8 cellular contexts compared by ENCODE assay signal in the genomic region with DNA sequence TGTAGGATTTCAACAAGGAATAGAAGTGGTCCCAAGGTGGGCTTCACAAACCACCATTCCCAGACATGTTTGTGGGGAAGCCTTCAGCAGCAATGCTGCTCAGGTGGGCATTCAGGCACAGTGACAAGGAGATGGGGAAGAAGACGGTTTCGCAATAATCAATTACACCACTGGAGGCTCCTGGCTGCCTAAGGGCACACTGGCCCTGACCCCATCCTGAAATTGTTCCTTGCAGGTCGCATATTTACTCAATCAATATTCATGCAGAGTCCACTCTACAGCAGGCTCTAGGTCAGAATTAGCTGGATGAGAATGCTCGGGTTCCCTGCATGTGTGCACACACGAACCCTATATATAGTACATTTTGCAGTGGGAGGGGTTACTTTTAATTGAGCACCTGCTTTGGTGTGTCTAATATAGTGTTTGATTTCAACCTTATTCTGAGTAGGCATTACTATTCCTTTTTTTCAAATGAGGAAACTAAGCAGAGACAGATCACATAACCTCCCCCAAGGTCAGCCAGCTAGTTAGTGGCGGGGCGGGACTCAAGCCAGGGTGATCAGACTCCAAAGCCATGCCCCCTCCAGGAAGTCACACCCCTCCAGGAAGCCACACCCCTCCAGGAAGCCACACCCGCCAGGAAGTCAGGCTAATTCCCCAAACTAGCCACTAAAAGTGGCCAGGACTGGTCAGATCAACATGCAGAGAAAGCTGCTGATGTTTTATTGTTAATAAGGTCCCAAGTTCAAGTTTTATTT.
DNase-seq lines count a peak whose midpoint lies in the region; ATAC-seq and TF ChIP-seq lines count a peak whose summit lies in the region.

No MANE protein-coding gene starts in this region.

- no peak overlapping the region for H3K4me3 Mint-ChIP-seq in activated CD4-positive, alpha-beta memory T cell treated with anti-CD3 and anti-CD28 coated beads for 36 hours

- TF ChIP-seq CTCF in GM13976 (IDR thresholded peaks at IDR 0.05; ENCODE audit: borderline replicate concordance, control extremely low read depth, extremely low read depth, insufficient read depth, missing control alignments), result no peak
- TF ChIP-seq CTCF in MM.1S (IDR thresholded peaks at IDR 0.05; ENCODE audit: low read length), result no peak
- TF ChIP-seq CTCF in right atrium auricular region (IDR thresholded peaks at IDR 0.05), result no peak

- no peak overlapping the region for H3K4me3 ChIP-seq in MM.1S (ENCODE audit: low read length)
- no peak overlapping the region for H3K4me3 ChIP-seq in right atrium auricular region

- no peaks in the 10 kb centered on the region for H3K36me3 ChIP-seq in MM.1S (replicated peaks; ENCODE audit: insufficient read depth, low read length)
- H3K36me3 ChIP-seq in right atrium auricular region, result no peaks in the 10 kb centered on the region

- H3K9me3 ChIP-seq in MM.1S (replicated peaks; ENCODE audit: insufficient read depth, low read length) (no peaks in the 10 kb centered on the region), right atrium auricular region (no peaks in the 10 kb centered on the region)

- no peaks in the 10 kb centered on the region for H3K79me2 ChIP-seq in MM.1S (ENCODE audit: low read length)

- H3K9ac ChIP-seq in MM.1S (ENCODE audit: low read length), result no peak overlapping the region

- no peak overlapping the region for H3K27ac Mint-ChIP-seq in activated CD4-positive, alpha-beta memory T cell treated with anti-CD3 and anti-CD28 coated beads for 36 hours

- no peaks in the 10 kb centered on the region for H3F3A ChIP-seq in MM.1S (ENCODE audit: insufficient read depth, low read length)

- H3K27me3 ChIP-seq in MM.1S (replicated peaks; ENCODE audit: insufficient read depth, low read length) (no peaks in the 10 kb centered on the region), right atrium auricular region (no peaks in the 10 kb centered on the region)

- no peaks in the 10 kb centered on the region for H3K9me3 Mint-ChIP-seq in activated CD4-positive, alpha-beta memory T cell treated with anti-CD3 and anti-CD28 coated beads for 36 hours

- DNase-seq in GM13976 (ENCODE audit: low spot score), result peak; percentile 43
- DNase-seq in MM.1S, result peak; percentile 33
- DNase-seq in activated CD4-positive, alpha-beta memory T cell treated with anti-CD3 and anti-CD28 coated beads for 36 hours, result peak; percentile 61
- peak; percentile 80 for DNase-seq in right atrium auricular region (ENCODE audit: low spot score)
- peak; percentile 9 for DNase-seq in stimulated activated CD4-positive, alpha-beta T cell treated with anti-CD3 and anti-CD28 coated beads, Interleukin-4, amount 100 ng/mL, for 24 hours
- no peak for DNase-seq in globus pallidus (ENCODE audit: low spot score)
- no peak for DNase-seq in SK-N-DZ (ENCODE audit: low spot score)

- H3K4me2 ChIP-seq in MM.1S (ENCODE audit: low read depth, low read length), result no peak overlapping the region

- H3K36me3 Mint-ChIP-seq in activated CD4-positive, alpha-beta memory T cell treated with anti-CD3 and anti-CD28 coated beads for 36 hours, result peaks cover 2% of the 10 kb centered on the region

- in situ Hi-C loops in GM13976 (cut with MboI; ENCODE audit: low sequenced_read_pairs, unreplicated experiment), result no loop called here

- no peak overlapping the region for H2AFZ ChIP-seq in MM.1S (ENCODE audit: low read length)

- ATAC-seq in HG03196 (IDR thresholded peaks at IDR 0.05; ENCODE audit: unreplicated experiment), result no peak

- CTCF ChIA-PET in activated CD4-positive, alpha-beta memory T cell treated with anti-CD3 and anti-CD28 coated beads for 36 hours (lab: Charles Lee), result no interaction called here

- no peaks in the 10 kb centered on the region for H3K9me2 ChIP-seq in MM.1S (replicated peaks; ENCODE audit: insufficient read depth, low read length)

- H3K27me3 Mint-ChIP-seq in activated CD4-positive, alpha-beta memory T cell treated with anti-CD3 and anti-CD28 coated beads for 36 hours, result no peaks in the 10 kb centered on the region

- H3K4me1 ChIP-seq in MM.1S (ENCODE audit: low read length) (peaks cover 11% of the 10 kb centered on the region), right atrium auricular region (peaks cover 0 to 7% of the 10 kb centered on the region in 2 donors)

- POLR2A ChIA-PET in activated CD4-positive, alpha-beta memory T cell treated with anti-CD3 and anti-CD28 coated beads for 36 hours (lab: Charles Lee), result no interaction called here

- H3K27ac ChIP-seq in MM.1S (ENCODE audit: low read length), result no peak overlapping the region
- H3K27ac ChIP-seq in right atrium auricular region, result peak overlapping the region in 1 of 2 donors; percentile 23

- peaks cover 33% of the 10 kb centered on the region for H3K4me1 Mint-ChIP-seq in activated CD4-positive, alpha-beta memory T cell treated with anti-CD3 and anti-CD28 coated beads for 36 hours (ENCODE audit: low read depth)

- intact Hi-C loops in activated CD4-positive, alpha-beta memory T cell treated with anti-CD3 and anti-CD28 coated beads for 36 hours (cut with micrococcal nuclease), result no loop called here

- H4K20me1 ChIP-seq in MM.1S (ENCODE audit: insufficient read depth, low read length), result no peaks in the 10 kb centered on the region

Comparison
In these comparisons a context has a peak if more than half of its experiments do, and no peak if none do; other contexts are left out.
1. DNase-seq: peak in GM13976 (single experiment), MM.1S (single experiment), activated CD4-positive, alpha-beta memory T cell treated with anti-CD3 and anti-CD28 coated beads for 36 hours (single experiment), right atrium auricular region (single experiment) and stimulated activated CD4-positive, alpha-beta T cell treated with anti-CD3 and anti-CD28 coated beads, Interleukin-4, amount 100 ng/mL, for 24 hours (single experiment); none in globus pallidus (single experiment) and SK-N-DZ (single experiment).